Comparison of ENCODE assay signal across 1 cellular context in the genomic region with DNA sequence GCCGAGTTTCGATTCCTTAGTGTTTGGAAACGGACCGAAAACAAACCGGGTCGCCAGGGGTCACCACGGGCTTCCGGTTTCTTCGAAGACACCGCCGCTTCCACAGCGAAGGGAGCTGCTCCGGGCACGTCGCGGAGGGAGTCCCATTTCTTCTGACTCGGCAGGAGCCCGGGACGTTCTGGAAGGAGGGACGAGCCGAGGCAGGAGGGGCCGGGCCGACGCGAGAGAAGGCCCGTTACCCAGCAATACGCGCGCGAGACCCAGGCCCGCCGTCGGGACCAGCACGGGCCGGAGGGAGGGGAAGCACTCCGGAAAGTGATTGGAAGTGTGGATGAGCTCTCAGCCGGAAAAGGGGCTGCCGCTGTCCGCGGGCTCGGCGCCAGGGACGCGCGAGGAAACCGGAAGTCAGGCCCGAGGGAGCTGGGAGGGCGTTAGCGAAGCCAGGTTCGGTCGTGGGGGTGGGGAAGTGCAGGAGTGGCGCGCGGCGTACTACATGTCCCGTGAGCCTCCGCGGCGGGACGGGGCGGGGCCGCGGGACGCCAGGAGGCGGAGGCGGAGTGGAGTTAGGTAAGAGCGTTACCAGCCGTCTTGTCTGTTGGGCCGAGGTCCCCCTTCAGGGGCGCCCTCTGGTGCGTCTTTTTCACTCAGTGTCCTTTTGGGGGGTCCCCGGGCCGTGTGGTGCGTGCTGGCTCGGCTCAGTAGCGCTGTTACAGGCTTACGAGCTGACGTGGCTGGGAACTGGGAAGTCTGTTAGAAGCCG.
TF ChIP-seq lines count a peak whose summit lies in the region.

A gene with protein sequence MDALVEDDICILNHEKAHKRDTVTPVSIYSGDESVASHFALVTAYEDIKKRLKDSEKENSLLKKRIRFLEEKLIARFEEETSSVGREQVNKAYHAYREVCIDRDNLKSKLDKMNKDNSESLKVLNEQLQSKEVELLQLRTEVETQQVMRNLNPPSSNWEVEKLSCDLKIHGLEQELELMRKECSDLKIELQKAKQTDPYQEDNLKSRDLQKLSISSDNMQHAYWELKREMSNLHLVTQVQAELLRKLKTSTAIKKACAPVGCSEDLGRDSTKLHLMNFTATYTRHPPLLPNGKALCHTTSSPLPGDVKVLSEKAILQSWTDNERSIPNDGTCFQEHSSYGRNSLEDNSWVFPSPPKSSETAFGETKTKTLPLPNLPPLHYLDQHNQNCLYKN (minus strand): TSS at position 188 of the 760 bp plus-strand sequence. CDS start 8,207 bp downstream, outside the sequence.
A gene with protein sequence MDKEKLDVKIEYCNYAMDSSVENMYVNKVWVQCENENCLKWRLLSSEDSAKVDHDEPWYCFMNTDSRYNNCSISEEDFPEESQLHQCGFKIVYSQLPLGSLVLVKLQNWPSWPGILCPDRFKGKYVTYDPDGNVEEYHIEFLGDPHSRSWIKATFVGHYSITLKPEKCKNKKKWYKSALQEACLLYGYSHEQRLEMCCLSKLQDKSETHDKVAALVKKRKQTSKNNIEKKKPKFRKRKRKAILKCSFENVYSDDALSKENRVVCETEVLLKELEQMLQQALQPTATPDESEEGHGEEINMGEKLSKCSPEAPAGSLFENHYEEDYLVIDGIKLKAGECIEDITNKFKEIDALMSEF (plus strand): TSS at position 85 of the 760 bp plus-strand sequence. CDS start 64,348 bp downstream, outside the sequence.

TF ChIP-seq in K562, 482 proteins besides CTCF, POLR2A, EP300 and RAD21 (continued from another document and continues in another):
- TF ChIP-seq, protein P1, sequence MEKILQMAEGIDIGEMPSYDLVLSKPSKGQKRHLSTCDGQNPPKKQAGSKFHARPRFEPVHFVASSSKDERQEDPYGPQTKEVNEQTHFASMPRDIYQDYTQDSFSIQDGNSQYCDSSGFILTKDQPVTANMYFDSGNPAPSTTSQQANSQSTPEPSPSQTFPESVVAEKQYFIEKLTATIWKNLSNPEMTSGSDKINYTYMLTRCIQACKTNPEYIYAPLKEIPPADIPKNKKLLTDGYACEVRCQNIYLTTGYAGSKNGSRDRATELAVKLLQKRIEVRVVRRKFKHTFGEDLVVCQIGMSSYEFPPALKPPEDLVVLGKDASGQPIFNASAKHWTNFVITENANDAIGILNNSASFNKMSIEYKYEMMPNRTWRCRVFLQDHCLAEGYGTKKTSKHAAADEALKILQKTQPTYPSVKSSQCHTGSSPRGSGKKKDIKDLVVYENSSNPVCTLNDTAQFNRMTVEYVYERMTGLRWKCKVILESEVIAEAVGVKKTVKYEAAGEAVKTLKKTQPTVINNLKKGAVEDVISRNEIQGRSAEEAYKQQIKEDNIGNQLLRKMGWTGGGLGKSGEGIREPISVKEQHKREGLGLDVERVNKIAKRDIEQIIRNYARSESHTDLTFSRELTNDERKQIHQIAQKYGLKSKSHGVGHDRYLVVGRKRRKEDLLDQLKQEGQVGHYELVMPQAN (IDR thresholded peaks at IDR 0.05; ENCODE audit: borderline replicate concordance), result 0 out of 2 replicates have a peak, but pooled peaks have one; percentile 8
- TF ChIP-seq, protein P2, sequence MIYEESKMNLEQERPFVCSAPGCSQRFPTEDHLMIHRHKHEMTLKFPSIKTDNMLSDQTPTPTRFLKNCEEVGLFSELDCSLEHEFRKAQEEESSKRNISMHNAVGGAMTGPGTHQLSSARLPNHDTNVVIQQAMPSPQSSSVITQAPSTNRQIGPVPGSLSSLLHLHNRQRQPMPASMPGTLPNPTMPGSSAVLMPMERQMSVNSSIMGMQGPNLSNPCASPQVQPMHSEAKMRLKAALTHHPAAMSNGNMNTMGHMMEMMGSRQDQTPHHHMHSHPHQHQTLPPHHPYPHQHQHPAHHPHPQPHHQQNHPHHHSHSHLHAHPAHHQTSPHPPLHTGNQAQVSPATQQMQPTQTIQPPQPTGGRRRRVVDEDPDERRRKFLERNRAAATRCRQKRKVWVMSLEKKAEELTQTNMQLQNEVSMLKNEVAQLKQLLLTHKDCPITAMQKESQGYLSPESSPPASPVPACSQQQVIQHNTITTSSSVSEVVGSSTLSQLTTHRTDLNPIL (CRISPR knock-in tag; IDR thresholded peaks at IDR 0.05), result no peak
- TF ChIP-seq PHF8 (IDR thresholded peaks at IDR 0.05; ENCODE audit: borderline replicate concordance, low read length) (peak; percentile 99), TBP (optimal IDR thresholded peaks at IDR 0.05; ENCODE audit: low read depth, low read length) (peak; percentile 62), SETDB1 (IDR thresholded peaks at IDR 0.05; ENCODE audit: low read length) (peak; percentile 45), POU5F1 (IDR thresholded peaks at IDR 0.05; ENCODE audit: borderline replicate concordance, low read depth, low read length, partially characterized antibody) (no peak), FOXK2 (conservative IDR thresholded peaks at IDR 0.05 in 1 of 2, IDR thresholded peaks at IDR 0.05 in 1 of 2; ENCODE audit: low read depth in 2 of 2) (peak; percentile 13 to 36; a peak in 3 of 4 replicates), ZBED1 (IDR thresholded peaks at IDR 0.05) (peak; percentile 64; the same call in 1 of the 2 replicates), JUND (IDR thresholded peaks at IDR 0.05; ENCODE audit: borderline replicate concordance, low read depth, low read length) (peak; percentile 41; the same call in 1 of the 2 replicates), JUND (tag; IDR thresholded peaks at IDR 0.05; ENCODE audit: borderline replicate concordance, low read depth, low read length) (peak; percentile 47; the same call in 2 of the 3 replicates), CREM (IDR thresholded peaks at IDR 0.05; ENCODE audit: low read depth) (peak; percentile 84), ZNF263 (CRISPR knock-in tag; IDR thresholded peaks at IDR 0.05; ENCODE audit: borderline replicate concordance) (peak; percentile 14; the same call in 1 of the 2 replicates), HDAC1 (IDR thresholded peaks at IDR 0.05) (peak in 1 of 2 experiments; percentile 57; a peak in 1 of 4 replicates), ESRRB (CRISPR knock-in tag; IDR thresholded peaks at IDR 0.05; ENCODE audit: borderline replicate concordance) (no peak), MTA3 (IDR thresholded peaks at IDR 0.05; ENCODE audit: borderline replicate concordance) (0 out of 2 replicates have a peak, but pooled peaks have one; percentile 69), MAZ (CRISPR knock-in tag; conservative IDR thresholded peaks at IDR 0.05 in 1 of 2, IDR thresholded peaks at IDR 0.05 in 1 of 2) (peak; percentile 81 to 95), YY1 (IDR thresholded peaks at IDR 0.05; ENCODE audit: borderline replicate concordance in 1 of 3, control insufficient read depth in 1 of 3, extremely low read depth in 1 of 3, insufficient read depth in 3 of 3, insufficient read length in 1 of 3, insufficient replicate concordance in 2 of 3, low read depth in 1 of 3, low read length in 2 of 3) (peak in 2 of 3 experiments; percentile 38 to 41), RFX5 (IDR thresholded peaks at IDR 0.05; ENCODE audit: low read depth, low read length) (0 out of 2 replicates have a peak, but pooled peaks have one; percentile 30), NFIC (IDR thresholded peaks at IDR 0.05) (peak; percentile 95), PHTF2 (CRISPR knock-in tag; IDR thresholded peaks at IDR 0.05) (no peak), ZNF707 (CRISPR knock-in tag; conservative IDR thresholded peaks at IDR 0.05) (no peak), ZNF232 (CRISPR knock-in tag; IDR thresholded peaks at IDR 0.05) (no peak), SREBF1 (IDR thresholded peaks at IDR 0.05; ENCODE audit: borderline replicate concordance, low read depth, low read length) (no peak), POLR2AphosphoS2 (IDR thresholded peaks at IDR 0.05; ENCODE audit: low read length) (no peak), L3MBTL2 (IDR thresholded peaks at IDR 0.05) (peak; percentile 87), ZFX (CRISPR knock-in tag; IDR thresholded peaks at IDR 0.05) (peak; percentile 99), ETV6 (IDR thresholded peaks at IDR 0.05; ENCODE audit: borderline replicate concordance in 1 of 2, low read depth in 2 of 2, low read length in 1 of 2) (peak in 1 of 2 experiments; percentile 77; a peak in 2 of 4 replicates), ETV6 (CRISPR knock-in tag; IDR thresholded peaks at IDR 0.05; ENCODE audit: borderline replicate concordance) (no peak), EP400 (IDR thresholded peaks at IDR 0.05) (peak; percentile 85), ELF1 (tag; IDR thresholded peaks at IDR 0.05) (peak; percentile 94)
- TF ChIP-seq, protein P3, sequence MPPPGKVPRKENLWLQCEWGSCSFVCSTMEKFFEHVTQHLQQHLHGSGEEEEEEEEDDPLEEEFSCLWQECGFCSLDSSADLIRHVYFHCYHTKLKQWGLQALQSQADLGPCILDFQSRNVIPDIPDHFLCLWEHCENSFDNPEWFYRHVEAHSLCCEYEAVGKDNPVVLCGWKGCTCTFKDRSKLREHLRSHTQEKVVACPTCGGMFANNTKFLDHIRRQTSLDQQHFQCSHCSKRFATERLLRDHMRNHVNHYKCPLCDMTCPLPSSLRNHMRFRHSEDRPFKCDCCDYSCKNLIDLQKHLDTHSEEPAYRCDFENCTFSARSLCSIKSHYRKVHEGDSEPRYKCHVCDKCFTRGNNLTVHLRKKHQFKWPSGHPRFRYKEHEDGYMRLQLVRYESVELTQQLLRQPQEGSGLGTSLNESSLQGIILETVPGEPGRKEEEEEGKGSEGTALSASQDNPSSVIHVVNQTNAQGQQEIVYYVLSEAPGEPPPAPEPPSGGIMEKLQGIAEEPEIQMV (tag; conservative IDR thresholded peaks at IDR 0.05; ENCODE audit: low read depth), result no peak
- TF ChIP-seq, protein P4, sequence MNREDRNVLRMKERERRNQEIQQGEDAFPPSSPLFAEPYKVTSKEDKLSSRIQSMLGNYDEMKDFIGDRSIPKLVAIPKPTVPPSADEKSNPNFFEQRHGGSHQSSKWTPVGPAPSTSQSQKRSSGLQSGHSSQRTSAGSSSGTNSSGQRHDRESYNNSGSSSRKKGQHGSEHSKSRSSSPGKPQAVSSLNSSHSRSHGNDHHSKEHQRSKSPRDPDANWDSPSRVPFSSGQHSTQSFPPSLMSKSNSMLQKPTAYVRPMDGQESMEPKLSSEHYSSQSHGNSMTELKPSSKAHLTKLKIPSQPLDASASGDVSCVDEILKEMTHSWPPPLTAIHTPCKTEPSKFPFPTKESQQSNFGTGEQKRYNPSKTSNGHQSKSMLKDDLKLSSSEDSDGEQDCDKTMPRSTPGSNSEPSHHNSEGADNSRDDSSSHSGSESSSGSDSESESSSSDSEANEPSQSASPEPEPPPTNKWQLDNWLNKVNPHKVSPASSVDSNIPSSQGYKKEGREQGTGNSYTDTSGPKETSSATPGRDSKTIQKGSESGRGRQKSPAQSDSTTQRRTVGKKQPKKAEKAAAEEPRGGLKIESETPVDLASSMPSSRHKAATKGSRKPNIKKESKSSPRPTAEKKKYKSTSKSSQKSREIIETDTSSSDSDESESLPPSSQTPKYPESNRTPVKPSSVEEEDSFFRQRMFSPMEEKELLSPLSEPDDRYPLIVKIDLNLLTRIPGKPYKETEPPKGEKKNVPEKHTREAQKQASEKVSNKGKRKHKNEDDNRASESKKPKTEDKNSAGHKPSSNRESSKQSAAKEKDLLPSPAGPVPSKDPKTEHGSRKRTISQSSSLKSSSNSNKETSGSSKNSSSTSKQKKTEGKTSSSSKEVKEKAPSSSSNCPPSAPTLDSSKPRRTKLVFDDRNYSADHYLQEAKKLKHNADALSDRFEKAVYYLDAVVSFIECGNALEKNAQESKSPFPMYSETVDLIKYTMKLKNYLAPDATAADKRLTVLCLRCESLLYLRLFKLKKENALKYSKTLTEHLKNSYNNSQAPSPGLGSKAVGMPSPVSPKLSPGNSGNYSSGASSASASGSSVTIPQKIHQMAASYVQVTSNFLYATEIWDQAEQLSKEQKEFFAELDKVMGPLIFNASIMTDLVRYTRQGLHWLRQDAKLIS (CRISPR knock-in tag; IDR thresholded peaks at IDR 0.05), result peak; percentile 93
- TF ChIP-seq, protein P5, sequence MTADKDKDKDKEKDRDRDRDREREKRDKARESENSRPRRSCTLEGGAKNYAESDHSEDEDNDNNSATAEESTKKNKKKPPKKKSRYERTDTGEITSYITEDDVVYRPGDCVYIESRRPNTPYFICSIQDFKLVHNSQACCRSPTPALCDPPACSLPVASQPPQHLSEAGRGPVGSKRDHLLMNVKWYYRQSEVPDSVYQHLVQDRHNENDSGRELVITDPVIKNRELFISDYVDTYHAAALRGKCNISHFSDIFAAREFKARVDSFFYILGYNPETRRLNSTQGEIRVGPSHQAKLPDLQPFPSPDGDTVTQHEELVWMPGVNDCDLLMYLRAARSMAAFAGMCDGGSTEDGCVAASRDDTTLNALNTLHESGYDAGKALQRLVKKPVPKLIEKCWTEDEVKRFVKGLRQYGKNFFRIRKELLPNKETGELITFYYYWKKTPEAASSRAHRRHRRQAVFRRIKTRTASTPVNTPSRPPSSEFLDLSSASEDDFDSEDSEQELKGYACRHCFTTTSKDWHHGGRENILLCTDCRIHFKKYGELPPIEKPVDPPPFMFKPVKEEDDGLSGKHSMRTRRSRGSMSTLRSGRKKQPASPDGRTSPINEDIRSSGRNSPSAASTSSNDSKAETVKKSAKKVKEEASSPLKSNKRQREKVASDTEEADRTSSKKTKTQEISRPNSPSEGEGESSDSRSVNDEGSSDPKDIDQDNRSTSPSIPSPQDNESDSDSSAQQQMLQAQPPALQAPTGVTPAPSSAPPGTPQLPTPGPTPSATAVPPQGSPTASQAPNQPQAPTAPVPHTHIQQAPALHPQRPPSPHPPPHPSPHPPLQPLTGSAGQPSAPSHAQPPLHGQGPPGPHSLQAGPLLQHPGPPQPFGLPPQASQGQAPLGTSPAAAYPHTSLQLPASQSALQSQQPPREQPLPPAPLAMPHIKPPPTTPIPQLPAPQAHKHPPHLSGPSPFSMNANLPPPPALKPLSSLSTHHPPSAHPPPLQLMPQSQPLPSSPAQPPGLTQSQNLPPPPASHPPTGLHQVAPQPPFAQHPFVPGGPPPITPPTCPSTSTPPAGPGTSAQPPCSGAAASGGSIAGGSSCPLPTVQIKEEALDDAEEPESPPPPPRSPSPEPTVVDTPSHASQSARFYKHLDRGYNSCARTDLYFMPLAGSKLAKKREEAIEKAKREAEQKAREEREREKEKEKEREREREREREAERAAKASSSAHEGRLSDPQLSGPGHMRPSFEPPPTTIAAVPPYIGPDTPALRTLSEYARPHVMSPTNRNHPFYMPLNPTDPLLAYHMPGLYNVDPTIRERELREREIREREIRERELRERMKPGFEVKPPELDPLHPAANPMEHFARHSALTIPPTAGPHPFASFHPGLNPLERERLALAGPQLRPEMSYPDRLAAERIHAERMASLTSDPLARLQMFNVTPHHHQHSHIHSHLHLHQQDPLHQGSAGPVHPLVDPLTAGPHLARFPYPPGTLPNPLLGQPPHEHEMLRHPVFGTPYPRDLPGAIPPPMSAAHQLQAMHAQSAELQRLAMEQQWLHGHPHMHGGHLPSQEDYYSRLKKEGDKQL (CRISPR knock-in tag; IDR thresholded peaks at IDR 0.05; ENCODE audit: borderline replicate concordance), result peak; percentile 86
- TF ChIP-seq, protein P6, sequence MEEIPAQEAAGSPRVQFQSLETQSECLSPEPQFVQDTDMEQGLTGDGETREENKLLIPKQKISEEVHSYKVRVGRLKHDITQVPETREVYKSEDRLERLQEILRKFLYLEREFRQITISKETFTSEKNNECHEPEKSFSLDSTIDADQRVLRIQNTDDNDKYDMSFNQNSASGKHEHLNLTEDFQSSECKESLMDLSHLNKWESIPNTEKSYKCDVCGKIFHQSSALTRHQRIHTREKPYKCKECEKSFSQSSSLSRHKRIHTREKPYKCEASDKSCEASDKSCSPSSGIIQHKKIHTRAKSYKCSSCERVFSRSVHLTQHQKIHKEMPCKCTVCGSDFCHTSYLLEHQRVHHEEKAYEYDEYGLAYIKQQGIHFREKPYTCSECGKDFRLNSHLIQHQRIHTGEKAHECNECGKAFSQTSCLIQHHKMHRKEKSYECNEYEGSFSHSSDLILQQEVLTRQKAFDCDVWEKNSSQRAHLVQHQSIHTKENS (CRISPR knock-in tag; IDR thresholded peaks at IDR 0.05), result 0 out of 2 replicates have a peak, but pooled peaks have one; percentile 71
